ENCODE assay signal across 24 cellular contexts in genomic region chr22:45787770-45788169, GRCh38.
"Had no signal": no experiment of that assay in that cellular context is flagged by ENCODE, and none has a peak within 500 bp of the region (broad histone marks: within the 10 kb centered on the region; RNA-seq: fewer than 3 reads in every experiment).

No MANE protein-coding gene starts in this region.

- H3K4me2 ChIP-seq: smooth muscle cell had no signal

- H3K4me3 Mint-ChIP-seq: activated T-cell treated with anti-CD3 and anti-CD28 coated beads, Interleukin-2, amount 50 U/mL, for 72 hours; nephron progenitor cell; stimulated activated memory B cell treated with anti-CD40 and anti-IgM and Interleukin-4, amounts not matched to agents 10 μg/mL and 1 μg/mL and 100 μg/mL, for 72 hours; stimulated activated naive CD8-positive, alpha-beta T cell treated with anti-CD3 and anti-CD28 coated beads, Interleukin-15, amount 100 ng/mL, for 72 hours had no signal

- H3K27me3 ChIP-seq: brain microvascular endothelial cell, dorsolateral prefrontal cortex, neutrophil, pancreas, thyroid gland, upper lobe of right lung had no signal

- H3K27ac Mint-ChIP-seq: activated T-cell treated with anti-CD3 and anti-CD28 coated beads, Interleukin-2, amount 50 U/mL, for 72 hours; stimulated activated memory B cell treated with anti-CD40 and anti-IgM and Interleukin-4, amounts not matched to agents 10 μg/mL and 1 μg/mL and 100 μg/mL, for 72 hours had no signal

- H3K4me1 Mint-ChIP-seq: stimulated activated naive CD8-positive, alpha-beta T cell treated with anti-CD3 and anti-CD28 coated beads, Interleukin-15, amount 100 ng/mL, for 72 hours had no signal

- DNase-seq: activated CD4-positive, alpha-beta T cell treated with anti-CD3 and anti-CD28 coated beads for 4 hours; activated CD4-positive, alpha-beta T cell treated with anti-CD3 and anti-CD28 coated beads, Interleukin-2, amount 50 U/mL, for 4 hours; activated naive CD4-positive, alpha-beta T cell; activated T-cell treated with anti-CD3 and anti-CD28 coated beads for 4 hours; activated T-cell treated with anti-CD3 and anti-CD28 coated beads, Interleukin-2, amount 50 U/mL, for 72 hours; brain microvascular endothelial cell; dorsolateral prefrontal cortex; effector memory CD4-positive, alpha-beta T cell; foreskin melanocyte; left ventricle myocardium inferior; nephron progenitor cell; pancreas; stimulated activated CD4-positive, alpha-beta T cell treated with anti-CD3 and anti-CD28 coated beads, Interleukin-1b, Interleukin-23, amount 100 ng/mL, for 48 hours; stimulated activated CD4-positive, alpha-beta T cell treated with anti-CD3 and anti-CD28 coated beads, Interleukin-4, amount 100 ng/mL, for 4 hours; stimulated activated CD8-positive, alpha-beta memory T cell treated with anti-CD3 and anti-CD28 coated beads, Interleukin-4, amount 100 ng/mL, for 48 hours; stimulated activated naive CD8-positive, alpha-beta T cell treated with anti-CD3 and anti-CD28 coated beads, Interleukin-15, amount 100 ng/mL, for 72 hours; thyroid gland; upper lobe of right lung had no signal

- H3K27ac ChIP-seq: brain microvascular endothelial cell, coronary artery, dorsolateral prefrontal cortex, left ventricle myocardium inferior, neutrophil, pancreas, prostate gland, thyroid gland, upper lobe of right lung had no signal

- H3K4me3 ChIP-seq: coronary artery, dorsolateral prefrontal cortex, left ventricle myocardium inferior, pancreas, prostate gland, smooth muscle cell, thyroid gland, upper lobe of right lung had no signal

- ATAC-seq: activated naive CD4-positive, alpha-beta T cell treated with anti-CD3 and anti-CD28 coated beads, Interleukin-2, amount 50 U/mL, for 72 hours; activated T-cell treated with anti-CD3 and anti-CD28 coated beads, Interleukin-2, amount 50 U/mL, for 72 hours; stimulated activated memory B cell treated with anti-CD40 and anti-IgM and Interleukin-4, amounts not matched to agents 10 μg/mL and 1 μg/mL and 100 μg/mL, for 72 hours; stimulated activated naive CD8-positive, alpha-beta T cell treated with anti-CD3 and anti-CD28 coated beads, Interleukin-15, amount 100 ng/mL, for 72 hours; upper lobe of right lung had no signal

- H3K27me3 Mint-ChIP-seq: stimulated activated memory B cell treated with anti-CD40 and anti-IgM and Interleukin-4, amounts not matched to agents 10 μg/mL and 1 μg/mL and 100 μg/mL, for 72 hours; stimulated activated naive CD8-positive, alpha-beta T cell treated with anti-CD3 and anti-CD28 coated beads, Interleukin-15, amount 100 ng/mL, for 72 hours had no signal

- H3K9me3 Mint-ChIP-seq: stimulated activated memory B cell treated with anti-CD40 and anti-IgM and Interleukin-4, amounts not matched to agents 10 μg/mL and 1 μg/mL and 100 μg/mL, for 72 hours had no signal

- H3K36me3 ChIP-seq: brain microvascular endothelial cell, left ventricle myocardium inferior, neutrophil, pancreas, prostate gland, thyroid gland, upper lobe of right lung had no signal

- H3K9me3 ChIP-seq: left ventricle myocardium inferior, neutrophil, pancreas, prostate gland, thyroid gland, upper lobe of right lung had no signal

- H3K4me1 ChIP-seq: prostate gland had no signal
